13 cellular contexts compared by ENCODE assay signal in genomic region chr2:65204461-65205230, GRCh38. TPM values are rescaled to one million over a fixed set of nuclear protein-coding genes. Genes with fewer than 3 reads are reported as not detected.
DNase-seq lines count a peak whose midpoint lies in the region; ATAC-seq and TF ChIP-seq lines count a peak whose summit lies in the region.
"Had no signal": no experiment of that assay in that cellular context is flagged by ENCODE, and none has a peak within 500 bp of the region (broad histone marks: within the 10 kb centered on the region; RNA-seq: fewer than 3 reads in every experiment).

No MANE protein-coding gene starts in this region.

- ATAC-seq in Right ventricle myocardium inferior, result no peak
- ATAC-seq in left cardiac atrium, result no peak

- no peaks in the 10 kb centered on the region for H3K27me3 ChIP-seq in HAP-1 (ENCODE audit: low read depth)

- no peaks in the 10 kb centered on the region for H3K36me3 ChIP-seq in urinary bladder (ENCODE audit: insufficient read depth)
- H3K36me3 ChIP-seq in HAP-1 (replicated peaks), result no peaks in the 10 kb centered on the region

- DNase-seq in Right ventricle myocardium inferior (ENCODE audit: missing footprints) (peak; percentile 72), left cardiac atrium (no peak), NOMO-1 treated with dmso at 0.1 percent for 144 hours (lab: John Stamatoyannopoulos, UW; ENCODE audit: unreplicated experiment) (peak; percentile 48), epithelial cell of esophagus (ENCODE audit: low read depth) (peak; percentile 13), HAP-1 (ENCODE audit: low spot score in 2 of 2) (no peak), amniotic stem cell (lab: John Stamatoyannopoulos, UW) (no peak)
- DNase-seq in activated naive CD4-positive, alpha-beta T cell treated with Interleukin-2 at 50 U/mL for 16 hours, result no peak
- DNase-seq: cortex of kidney; DMS 273 treated with DMSO at 0.1 percent for 48 hours; GM23248; stimulated activated CD4-positive, alpha-beta T cell treated with anti-CD3 and anti-CD28 coated beads, Interleukin-1b, Interleukin-23, amount 100 ng/mL, for 48 hours had no signal

- no peaks in the 10 kb centered on the region for H3K9me3 ChIP-seq in HAP-1

- peak overlapping the region; percentile 5 for H3K27ac ChIP-seq in urinary bladder (ENCODE audit: low read depth)
- H3K27ac ChIP-seq: GM23248, SK-N-MC had no signal

- intact Hi-C loops in Right ventricle myocardium inferior (cut with DNase I), result no loop called here
- intact Hi-C loops in left cardiac atrium (cut with DNase I), result no loop called here

- H3K4me3 ChIP-seq in epithelial cell of esophagus (ENCODE audit: low read length) (no peak overlapping the region), urinary bladder (ENCODE audit: low read depth, low read length) (peak overlapping the region; percentile 8), HAP-1 (no peak overlapping the region)
- H3K4me3 ChIP-seq: GM23248, SK-N-MC had no signal

- no peaks in the 10 kb centered on the region for H3K4me1 ChIP-seq in urinary bladder (ENCODE audit: insufficient read depth)
- peaks cover 4% of the 10 kb centered on the region for H3K4me1 ChIP-seq in HAP-1

- WGBS in urinary bladder, result 92% methylated on average over 20 of the region's 20 CpGs

- no peak for TF ChIP-seq CTCF in epithelial cell of esophagus (IDR thresholded peaks at IDR 0.05; ENCODE audit: insufficient read depth, low read depth, low read length, missing control alignments)

- in situ Hi-C loops in HAP-1 (cut with MboI; ENCODE audit: low sequenced_read_pairs), result no loop called here

RNA-seq across cellular contexts. Expression of gene ACTR2, which starts 23.0 kb away (rescaled TPM):
- 108 TPM for total RNA-seq in Right ventricle myocardium inferior
- 100 to 1,000 TPM; 130 to 145 TPM for total RNA-seq in left cardiac atrium
- 145 TPM for total RNA-seq in urinary bladder
- polyA plus RNA-seq in urinary bladder, result 85.3 TPM

Comparison
In these comparisons a context has a peak if more than half of its experiments do, and no peak if none do; other contexts are left out.
1. DNase-seq: peak in Right ventricle myocardium inferior (single experiment), NOMO-1 treated with dmso at 0.1 percent for 144 hours (single experiment) and epithelial cell of esophagus (single experiment); none in left cardiac atrium (single experiment), HAP-1 (0 of 2), activated naive CD4-positive, alpha-beta T cell treated with Interleukin-2 at 50 U/mL for 16 hours (single experiment) and amniotic stem cell (single experiment).